Comparison of ENCODE assay signal across 1 cellular context in the genomic region with DNA sequence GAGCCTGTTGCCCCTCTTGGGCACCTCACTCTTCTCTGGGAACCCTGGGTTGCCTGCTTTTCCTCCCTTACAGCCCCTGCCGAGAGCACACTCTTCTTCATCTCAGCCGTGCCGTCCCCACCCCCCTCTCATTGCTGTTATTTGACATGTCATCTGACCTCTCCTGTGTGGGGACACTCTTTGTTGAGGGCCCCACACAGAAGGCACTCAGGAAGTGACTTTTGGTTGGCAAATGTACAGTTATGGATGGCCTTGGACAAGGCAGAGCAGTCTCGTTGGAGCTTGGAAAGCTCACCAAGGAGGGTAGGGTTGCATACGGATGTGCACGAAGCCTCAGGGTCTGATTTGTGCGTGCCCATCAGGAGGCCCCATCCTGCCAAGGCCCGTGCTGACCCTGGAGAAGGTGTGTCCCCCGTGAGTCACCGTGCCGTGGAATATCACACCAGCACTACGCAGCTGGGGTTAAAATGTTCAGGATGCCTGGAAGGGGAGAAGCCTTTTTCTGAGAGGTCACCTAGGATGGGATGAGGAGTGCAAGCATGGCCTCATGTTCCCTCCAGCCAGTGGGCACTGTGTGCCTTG.
A peak's percentile ranks its signal among the peaks of the same experiment; 100 is the strongest.
TF ChIP-seq lines count a peak whose summit lies in the region.

No MANE protein-coding gene starts in this region.

TF ChIP-seq in HepG2, 621 proteins besides CTCF, POLR2A, EP300 and RAD21 (continues in another document):
- TF ChIP-seq SIN3B (IDR thresholded peaks at IDR 0.05; ENCODE audit: low read length) (no peak), ZNF333 (CRISPR knock-in tag; IDR thresholded peaks at IDR 0.05; ENCODE audit: borderline replicate concordance) (no peak), ATF1 (CRISPR knock-in tag; IDR thresholded peaks at IDR 0.05) (no peak), GPN1 (CRISPR knock-in tag; IDR thresholded peaks at IDR 0.05; ENCODE audit: borderline replicate concordance) (no peak), ZNF644 (CRISPR knock-in tag; IDR thresholded peaks at IDR 0.05; ENCODE audit: low read depth) (0 out of 2 replicates have a peak, but pooled peaks have one; percentile 64), ZNF34 (CRISPR knock-in tag; IDR thresholded peaks at IDR 0.05; ENCODE audit: borderline replicate concordance) (no peak), CHCHD3 (CRISPR knock-in tag; IDR thresholded peaks at IDR 0.05) (no peak), MYC (CRISPR knock-in tag; IDR thresholded peaks at IDR 0.05; ENCODE audit: borderline replicate concordance) (no peak), ZNF326 (CRISPR knock-in tag; IDR thresholded peaks at IDR 0.05; ENCODE audit: borderline replicate concordance) (no peak), NR2C2 (CRISPR knock-in tag; IDR thresholded peaks at IDR 0.05; ENCODE audit: borderline replicate concordance) (peak; percentile 54; the same call in 1 of the 2 replicates), ADNP (CRISPR knock-in tag; IDR thresholded peaks at IDR 0.05) (no peak), NRL (CRISPR knock-in tag; IDR thresholded peaks at IDR 0.05; ENCODE audit: borderline replicate concordance) (no peak), ZNF510 (CRISPR knock-in tag; IDR thresholded peaks at IDR 0.05; ENCODE audit: low read depth) (no peak), NR2F1 (CRISPR knock-in tag; IDR thresholded peaks at IDR 0.05) (peak in 1 of 2 experiments; percentile 53; a peak in 2 of 4 replicates), ZNF350 (CRISPR knock-in tag; IDR thresholded peaks at IDR 0.05; ENCODE audit: borderline replicate concordance, low read depth) (no peak), POLR2AphosphoS2 (IDR thresholded peaks at IDR 0.05; ENCODE audit: low read depth, low read length) (no peak), HOXA3 (CRISPR knock-in tag; IDR thresholded peaks at IDR 0.05) (peak; percentile 55; the same call in 1 of the 2 replicates), HHEX (CRISPR knock-in tag; IDR thresholded peaks at IDR 0.05) (no peak), MIER3 (CRISPR knock-in tag; IDR thresholded peaks at IDR 0.05; ENCODE audit: borderline replicate concordance) (no peak), NCOR1 (IDR thresholded peaks at IDR 0.05; ENCODE audit: borderline replicate concordance, low read length) (no peak), ZNF761 (CRISPR knock-in tag; conservative IDR thresholded peaks at IDR 0.05) (no peak)
- TF ChIP-seq, protein P1, sequence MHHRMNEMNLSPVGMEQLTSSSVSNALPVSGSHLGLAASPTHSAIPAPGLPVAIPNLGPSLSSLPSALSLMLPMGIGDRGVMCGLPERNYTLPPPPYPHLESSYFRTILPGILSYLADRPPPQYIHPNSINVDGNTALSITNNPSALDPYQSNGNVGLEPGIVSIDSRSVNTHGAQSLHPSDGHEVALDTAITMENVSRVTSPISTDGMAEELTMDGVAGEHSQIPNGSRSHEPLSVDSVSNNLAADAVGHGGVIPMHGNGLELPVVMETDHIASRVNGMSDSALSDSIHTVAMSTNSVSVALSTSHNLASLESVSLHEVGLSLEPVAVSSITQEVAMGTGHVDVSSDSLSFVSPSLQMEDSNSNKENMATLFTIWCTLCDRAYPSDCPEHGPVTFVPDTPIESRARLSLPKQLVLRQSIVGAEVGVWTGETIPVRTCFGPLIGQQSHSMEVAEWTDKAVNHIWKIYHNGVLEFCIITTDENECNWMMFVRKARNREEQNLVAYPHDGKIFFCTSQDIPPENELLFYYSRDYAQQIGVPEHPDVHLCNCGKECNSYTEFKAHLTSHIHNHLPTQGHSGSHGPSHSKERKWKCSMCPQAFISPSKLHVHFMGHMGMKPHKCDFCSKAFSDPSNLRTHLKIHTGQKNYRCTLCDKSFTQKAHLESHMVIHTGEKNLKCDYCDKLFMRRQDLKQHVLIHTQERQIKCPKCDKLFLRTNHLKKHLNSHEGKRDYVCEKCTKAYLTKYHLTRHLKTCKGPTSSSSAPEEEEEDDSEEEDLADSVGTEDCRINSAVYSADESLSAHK (CRISPR knock-in tag; IDR thresholded peaks at IDR 0.05; ENCODE audit: borderline replicate concordance): no peak
- TF ChIP-seq, protein P2, sequence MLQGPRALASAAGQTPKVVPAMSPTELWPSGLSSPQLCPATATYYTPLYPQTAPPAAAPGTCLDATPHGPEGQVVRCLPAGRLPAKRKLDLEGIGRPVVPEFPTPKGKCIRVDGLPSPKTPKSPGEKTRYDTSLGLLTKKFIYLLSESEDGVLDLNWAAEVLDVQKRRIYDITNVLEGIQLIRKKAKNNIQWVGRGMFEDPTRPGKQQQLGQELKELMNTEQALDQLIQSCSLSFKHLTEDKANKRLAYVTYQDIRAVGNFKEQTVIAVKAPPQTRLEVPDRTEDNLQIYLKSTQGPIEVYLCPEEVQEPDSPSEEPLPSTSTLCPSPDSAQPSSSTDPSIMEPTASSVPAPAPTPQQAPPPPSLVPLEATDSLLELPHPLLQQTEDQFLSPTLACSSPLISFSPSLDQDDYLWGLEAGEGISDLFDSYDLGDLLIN (CRISPR knock-in tag; IDR thresholded peaks at IDR 0.05; ENCODE audit: borderline replicate concordance): no peak
- TF ChIP-seq, protein P3, sequence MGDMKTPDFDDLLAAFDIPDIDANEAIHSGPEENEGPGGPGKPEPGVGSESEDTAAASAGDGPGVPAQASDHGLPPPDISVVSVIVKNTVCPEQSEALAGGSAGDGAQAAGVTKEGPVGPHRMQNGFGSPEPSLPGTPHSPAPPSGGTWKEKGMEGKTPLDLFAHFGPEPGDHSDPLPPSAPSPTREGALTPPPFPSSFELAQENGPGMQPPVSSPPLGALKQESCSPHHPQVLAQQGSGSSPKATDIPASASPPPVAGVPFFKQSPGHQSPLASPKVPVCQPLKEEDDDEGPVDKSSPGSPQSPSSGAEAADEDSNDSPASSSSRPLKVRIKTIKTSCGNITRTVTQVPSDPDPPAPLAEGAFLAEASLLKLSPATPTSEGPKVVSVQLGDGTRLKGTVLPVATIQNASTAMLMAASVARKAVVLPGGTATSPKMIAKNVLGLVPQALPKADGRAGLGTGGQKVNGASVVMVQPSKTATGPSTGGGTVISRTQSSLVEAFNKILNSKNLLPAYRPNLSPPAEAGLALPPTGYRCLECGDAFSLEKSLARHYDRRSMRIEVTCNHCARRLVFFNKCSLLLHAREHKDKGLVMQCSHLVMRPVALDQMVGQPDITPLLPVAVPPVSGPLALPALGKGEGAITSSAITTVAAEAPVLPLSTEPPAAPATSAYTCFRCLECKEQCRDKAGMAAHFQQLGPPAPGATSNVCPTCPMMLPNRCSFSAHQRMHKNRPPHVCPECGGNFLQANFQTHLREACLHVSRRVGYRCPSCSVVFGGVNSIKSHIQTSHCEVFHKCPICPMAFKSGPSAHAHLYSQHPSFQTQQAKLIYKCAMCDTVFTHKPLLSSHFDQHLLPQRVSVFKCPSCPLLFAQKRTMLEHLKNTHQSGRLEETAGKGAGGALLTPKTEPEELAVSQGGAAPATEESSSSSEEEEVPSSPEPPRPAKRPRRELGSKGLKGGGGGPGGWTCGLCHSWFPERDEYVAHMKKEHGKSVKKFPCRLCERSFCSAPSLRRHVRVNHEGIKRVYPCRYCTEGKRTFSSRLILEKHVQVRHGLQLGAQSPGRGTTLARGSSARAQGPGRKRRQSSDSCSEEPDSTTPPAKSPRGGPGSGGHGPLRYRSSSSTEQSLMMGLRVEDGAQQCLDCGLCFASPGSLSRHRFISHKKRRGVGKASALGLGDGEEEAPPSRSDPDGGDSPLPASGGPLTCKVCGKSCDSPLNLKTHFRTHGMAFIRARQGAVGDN (CRISPR knock-in tag; IDR thresholded peaks at IDR 0.05): peak; percentile 77
- TF ChIP-seq, protein P4, sequence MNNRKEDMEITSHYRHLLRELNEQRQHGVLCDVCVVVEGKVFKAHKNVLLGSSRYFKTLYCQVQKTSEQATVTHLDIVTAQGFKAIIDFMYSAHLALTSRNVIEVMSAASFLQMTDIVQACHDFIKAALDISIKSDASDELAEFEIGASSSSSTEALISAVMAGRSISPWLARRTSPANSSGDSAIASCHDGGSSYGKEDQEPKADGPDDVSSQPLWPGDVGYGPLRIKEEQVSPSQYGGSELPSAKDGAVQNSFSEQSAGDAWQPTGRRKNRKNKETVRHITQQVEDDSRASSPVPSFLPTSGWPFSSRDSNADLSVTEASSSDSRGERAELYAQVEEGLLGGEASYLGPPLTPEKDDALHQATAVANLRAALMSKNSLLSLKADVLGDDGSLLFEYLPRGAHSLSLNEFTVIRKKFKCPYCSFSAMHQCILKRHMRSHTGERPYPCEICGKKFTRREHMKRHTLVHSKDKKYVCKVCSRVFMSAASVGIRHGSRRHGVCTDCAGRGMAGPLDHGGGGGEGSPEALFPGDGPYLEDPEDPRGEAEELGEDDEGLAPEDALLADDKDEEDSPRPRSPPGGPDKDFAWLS (CRISPR knock-in tag; IDR thresholded peaks at IDR 0.05; ENCODE audit: borderline replicate concordance): no peak
- TF ChIP-seq, protein P5, sequence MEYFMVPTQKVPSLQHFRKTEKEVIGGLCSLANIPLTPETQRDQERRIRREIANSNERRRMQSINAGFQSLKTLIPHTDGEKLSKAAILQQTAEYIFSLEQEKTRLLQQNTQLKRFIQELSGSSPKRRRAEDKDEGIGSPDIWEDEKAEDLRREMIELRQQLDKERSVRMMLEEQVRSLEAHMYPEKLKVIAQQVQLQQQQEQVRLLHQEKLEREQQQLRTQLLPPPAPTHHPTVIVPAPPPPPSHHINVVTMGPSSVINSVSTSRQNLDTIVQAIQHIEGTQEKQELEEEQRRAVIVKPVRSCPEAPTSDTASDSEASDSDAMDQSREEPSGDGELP (IDR thresholded peaks at IDR 0.05; ENCODE audit: borderline replicate concordance, low read depth): no peak
- TF ChIP-seq, protein P6, sequence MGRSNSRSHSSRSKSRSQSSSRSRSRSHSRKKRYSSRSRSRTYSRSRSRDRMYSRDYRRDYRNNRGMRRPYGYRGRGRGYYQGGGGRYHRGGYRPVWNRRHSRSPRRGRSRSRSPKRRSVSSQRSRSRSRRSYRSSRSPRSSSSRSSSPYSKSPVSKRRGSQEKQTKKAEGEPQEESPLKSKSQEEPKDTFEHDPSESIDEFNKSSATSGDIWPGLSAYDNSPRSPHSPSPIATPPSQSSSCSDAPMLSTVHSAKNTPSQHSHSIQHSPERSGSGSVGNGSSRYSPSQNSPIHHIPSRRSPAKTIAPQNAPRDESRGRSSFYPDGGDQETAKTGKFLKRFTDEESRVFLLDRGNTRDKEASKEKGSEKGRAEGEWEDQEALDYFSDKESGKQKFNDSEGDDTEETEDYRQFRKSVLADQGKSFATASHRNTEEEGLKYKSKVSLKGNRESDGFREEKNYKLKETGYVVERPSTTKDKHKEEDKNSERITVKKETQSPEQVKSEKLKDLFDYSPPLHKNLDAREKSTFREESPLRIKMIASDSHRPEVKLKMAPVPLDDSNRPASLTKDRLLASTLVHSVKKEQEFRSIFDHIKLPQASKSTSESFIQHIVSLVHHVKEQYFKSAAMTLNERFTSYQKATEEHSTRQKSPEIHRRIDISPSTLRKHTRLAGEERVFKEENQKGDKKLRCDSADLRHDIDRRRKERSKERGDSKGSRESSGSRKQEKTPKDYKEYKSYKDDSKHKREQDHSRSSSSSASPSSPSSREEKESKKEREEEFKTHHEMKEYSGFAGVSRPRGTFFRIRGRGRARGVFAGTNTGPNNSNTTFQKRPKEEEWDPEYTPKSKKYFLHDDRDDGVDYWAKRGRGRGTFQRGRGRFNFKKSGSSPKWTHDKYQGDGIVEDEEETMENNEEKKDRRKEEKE (IDR thresholded peaks at IDR 0.05): no peak
- TF ChIP-seq, protein P7, sequence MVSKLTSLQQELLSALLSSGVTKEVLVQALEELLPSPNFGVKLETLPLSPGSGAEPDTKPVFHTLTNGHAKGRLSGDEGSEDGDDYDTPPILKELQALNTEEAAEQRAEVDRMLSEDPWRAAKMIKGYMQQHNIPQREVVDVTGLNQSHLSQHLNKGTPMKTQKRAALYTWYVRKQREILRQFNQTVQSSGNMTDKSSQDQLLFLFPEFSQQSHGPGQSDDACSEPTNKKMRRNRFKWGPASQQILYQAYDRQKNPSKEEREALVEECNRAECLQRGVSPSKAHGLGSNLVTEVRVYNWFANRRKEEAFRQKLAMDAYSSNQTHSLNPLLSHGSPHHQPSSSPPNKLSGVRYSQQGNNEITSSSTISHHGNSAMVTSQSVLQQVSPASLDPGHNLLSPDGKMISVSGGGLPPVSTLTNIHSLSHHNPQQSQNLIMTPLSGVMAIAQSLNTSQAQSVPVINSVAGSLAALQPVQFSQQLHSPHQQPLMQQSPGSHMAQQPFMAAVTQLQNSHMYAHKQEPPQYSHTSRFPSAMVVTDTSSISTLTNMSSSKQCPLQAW (CRISPR knock-in tag; IDR thresholded peaks at IDR 0.05): no peak
- TF ChIP-seq, protein P8, sequence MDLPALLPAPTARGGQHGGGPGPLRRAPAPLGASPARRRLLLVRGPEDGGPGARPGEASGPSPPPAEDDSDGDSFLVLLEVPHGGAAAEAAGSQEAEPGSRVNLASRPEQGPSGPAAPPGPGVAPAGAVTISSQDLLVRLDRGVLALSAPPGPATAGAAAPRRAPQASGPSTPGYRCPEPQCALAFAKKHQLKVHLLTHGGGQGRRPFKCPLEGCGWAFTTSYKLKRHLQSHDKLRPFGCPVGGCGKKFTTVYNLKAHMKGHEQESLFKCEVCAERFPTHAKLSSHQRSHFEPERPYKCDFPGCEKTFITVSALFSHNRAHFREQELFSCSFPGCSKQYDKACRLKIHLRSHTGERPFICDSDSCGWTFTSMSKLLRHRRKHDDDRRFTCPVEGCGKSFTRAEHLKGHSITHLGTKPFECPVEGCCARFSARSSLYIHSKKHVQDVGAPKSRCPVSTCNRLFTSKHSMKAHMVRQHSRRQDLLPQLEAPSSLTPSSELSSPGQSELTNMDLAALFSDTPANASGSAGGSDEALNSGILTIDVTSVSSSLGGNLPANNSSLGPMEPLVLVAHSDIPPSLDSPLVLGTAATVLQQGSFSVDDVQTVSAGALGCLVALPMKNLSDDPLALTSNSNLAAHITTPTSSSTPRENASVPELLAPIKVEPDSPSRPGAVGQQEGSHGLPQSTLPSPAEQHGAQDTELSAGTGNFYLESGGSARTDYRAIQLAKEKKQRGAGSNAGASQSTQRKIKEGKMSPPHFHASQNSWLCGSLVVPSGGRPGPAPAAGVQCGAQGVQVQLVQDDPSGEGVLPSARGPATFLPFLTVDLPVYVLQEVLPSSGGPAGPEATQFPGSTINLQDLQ (CRISPR knock-in tag; IDR thresholded peaks at IDR 0.05): no peak
- TF ChIP-seq, protein P9, sequence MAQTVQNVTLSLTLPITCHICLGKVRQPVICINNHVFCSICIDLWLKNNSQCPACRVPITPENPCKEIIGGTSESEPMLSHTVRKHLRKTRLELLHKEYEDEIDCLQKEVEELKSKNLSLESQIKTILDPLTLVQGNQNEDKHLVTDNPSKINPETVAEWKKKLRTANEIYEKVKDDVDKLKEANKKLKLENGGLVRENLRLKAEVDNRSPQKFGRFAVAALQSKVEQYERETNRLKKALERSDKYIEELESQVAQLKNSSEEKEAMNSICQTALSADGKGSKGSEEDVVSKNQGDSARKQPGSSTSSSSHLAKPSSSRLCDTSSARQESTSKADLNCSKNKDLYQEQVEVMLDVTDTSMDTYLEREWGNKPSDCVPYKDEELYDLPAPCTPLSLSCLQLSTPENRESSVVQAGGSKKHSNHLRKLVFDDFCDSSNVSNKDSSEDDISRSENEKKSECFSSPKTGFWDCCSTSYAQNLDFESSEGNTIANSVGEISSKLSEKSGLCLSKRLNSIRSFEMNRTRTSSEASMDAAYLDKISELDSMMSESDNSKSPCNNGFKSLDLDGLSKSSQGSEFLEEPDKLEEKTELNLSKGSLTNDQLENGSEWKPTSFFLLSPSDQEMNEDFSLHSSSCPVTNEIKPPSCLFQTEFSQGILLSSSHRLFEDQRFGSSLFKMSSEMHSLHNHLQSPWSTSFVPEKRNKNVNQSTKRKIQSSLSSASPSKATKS (CRISPR knock-in tag; IDR thresholded peaks at IDR 0.05): no peak
- TF ChIP-seq, protein P10, sequence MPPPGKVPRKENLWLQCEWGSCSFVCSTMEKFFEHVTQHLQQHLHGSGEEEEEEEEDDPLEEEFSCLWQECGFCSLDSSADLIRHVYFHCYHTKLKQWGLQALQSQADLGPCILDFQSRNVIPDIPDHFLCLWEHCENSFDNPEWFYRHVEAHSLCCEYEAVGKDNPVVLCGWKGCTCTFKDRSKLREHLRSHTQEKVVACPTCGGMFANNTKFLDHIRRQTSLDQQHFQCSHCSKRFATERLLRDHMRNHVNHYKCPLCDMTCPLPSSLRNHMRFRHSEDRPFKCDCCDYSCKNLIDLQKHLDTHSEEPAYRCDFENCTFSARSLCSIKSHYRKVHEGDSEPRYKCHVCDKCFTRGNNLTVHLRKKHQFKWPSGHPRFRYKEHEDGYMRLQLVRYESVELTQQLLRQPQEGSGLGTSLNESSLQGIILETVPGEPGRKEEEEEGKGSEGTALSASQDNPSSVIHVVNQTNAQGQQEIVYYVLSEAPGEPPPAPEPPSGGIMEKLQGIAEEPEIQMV (CRISPR knock-in tag; IDR thresholded peaks at IDR 0.05; ENCODE audit: low read depth): no peak
